17 cellular contexts compared by ENCODE assay signal in the genomic region with DNA sequence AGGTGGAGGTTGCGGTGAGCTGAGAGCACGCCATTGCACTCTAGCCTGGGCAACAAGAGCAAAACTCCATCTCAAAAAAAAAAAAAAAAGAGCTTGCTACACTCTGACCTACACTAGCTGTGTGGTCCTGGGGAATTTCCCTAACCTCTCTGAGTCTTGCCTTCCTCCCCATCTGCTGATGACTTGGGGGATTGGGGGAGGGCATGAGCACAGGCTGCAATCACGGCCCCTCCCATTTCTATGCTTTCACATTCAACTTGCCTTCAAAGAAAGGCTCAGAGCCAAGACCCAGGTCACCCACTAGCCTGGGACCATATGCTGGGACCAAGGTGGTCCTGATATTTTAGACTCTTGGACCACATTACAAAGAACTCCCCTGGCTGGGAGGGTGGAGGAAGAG. TPM values are rescaled to one million over a fixed set of nuclear protein-coding genes. Genes with fewer than 3 reads are reported as not detected.
DNase-seq lines count a peak whose midpoint lies in the region; ATAC-seq and TF ChIP-seq lines count a peak whose summit lies in the region.
"Had no signal": no experiment of that assay in that cellular context is flagged by ENCODE, and none has a peak within 500 bp of the region (broad histone marks: within the 10 kb centered on the region; RNA-seq: fewer than 3 reads in every experiment).

No MANE protein-coding gene starts in this region.

- no peak for TF ChIP-seq CTCF in GM20000 (IDR thresholded peaks at IDR 0.05; ENCODE audit: extremely low read depth, missing control alignments)

- peaks cover 6% of the 10 kb centered on the region for H3K36me3 Mint-ChIP-seq in activated CD8-positive, alpha-beta memory T cell treated with anti-CD3 and anti-CD28 coated beads, Interleukin-2, amount 10 ng/mL, durations not matched to agents 7 days and 5 days
- peaks cover 63% of the 10 kb centered on the region for H3K36me3 Mint-ChIP-seq in activated T-helper 17 cell treated with anti-CD3 and anti-CD28 coated beads, Interleukin-2, amount 50 U/mL, for 72 hours (ENCODE audit: low read depth)

- H3K4me1 Mint-ChIP-seq in activated CD8-positive, alpha-beta memory T cell treated with anti-CD3 and anti-CD28 coated beads, Interleukin-2, amount 10 ng/mL, durations not matched to agents 7 days and 5 days = peaks cover 20% of the 10 kb centered on the region
- no peaks in the 10 kb centered on the region for H3K4me1 Mint-ChIP-seq in activated T-helper 17 cell treated with anti-CD3 and anti-CD28 coated beads, Interleukin-2, amount 50 U/mL, for 72 hours

- ATAC-seq in activated CD8-positive, alpha-beta memory T cell treated with anti-CD3 and anti-CD28 coated beads, Interleukin-2, amount 10 ng/mL, durations not matched to agents 7 days and 5 days = peak; percentile 78
- ATAC-seq in activated T-helper 17 cell treated with anti-CD3 and anti-CD28 coated beads, Interleukin-2, amount 50 U/mL, for 72 hours (replicated peaks) = peak; percentile 48
- ATAC-seq in HG02678 (IDR thresholded peaks at IDR 0.05; ENCODE audit: unreplicated experiment) = no peak

- DNase-seq in activated CD8-positive, alpha-beta memory T cell treated with anti-CD3 and anti-CD28 coated beads, Interleukin-2, amount 10 ng/mL, durations not matched to agents 7 days and 5 days = peak; percentile 53
- no peak for DNase-seq in activated CD8-positive, alpha-beta memory T cell treated with anti-CD3 and anti-CD28 coated beads, Interleukin-2, amount 50 U/mL, for 4 hours
- DNase-seq in GM20000 (ENCODE audit: low spot score) = peak; percentile 76
- peak; percentile 2 to 13 for DNase-seq in stimulated activated CD8-positive, alpha-beta memory T cell treated with anti-CD3 and anti-CD28 coated beads, Interleukin-15, amount 100 ng/mL, for 48 hours (ENCODE audit: low read depth in 2 of 2)
- DNase-seq in dermis blood vessel endothelial cell = no peak
- DNase-seq in AG20443 (ENCODE audit: low spot score) = no peak
- DNase-seq: ACHN; CD4-positive, alpha-beta T cell; EL; islet precursor cell; Karpas-422; mesendoderm; NCI-H1417; NCI-H226; SIG-M5 had no signal

- no peaks in the 10 kb centered on the region for H3K9me3 Mint-ChIP-seq in activated CD8-positive, alpha-beta memory T cell treated with anti-CD3 and anti-CD28 coated beads, Interleukin-2, amount 10 ng/mL, durations not matched to agents 7 days and 5 days (ENCODE audit: low read depth)
- H3K9me3 Mint-ChIP-seq in activated T-helper 17 cell treated with anti-CD3 and anti-CD28 coated beads, Interleukin-2, amount 50 U/mL, for 72 hours = no peaks in the 10 kb centered on the region
- H3K9me3 Mint-ChIP-seq: CD4-positive, alpha-beta T cell had no signal

- peak overlapping the region; percentile 61 for H3K27ac Mint-ChIP-seq in activated CD8-positive, alpha-beta memory T cell treated with anti-CD3 and anti-CD28 coated beads, Interleukin-2, amount 10 ng/mL, durations not matched to agents 7 days and 5 days
- peak overlapping the region; percentile 25 for H3K27ac Mint-ChIP-seq in activated T-helper 17 cell treated with anti-CD3 and anti-CD28 coated beads, Interleukin-2, amount 50 U/mL, for 72 hours
- H3K27ac Mint-ChIP-seq: CD4-positive, alpha-beta T cell had no signal

- CTCF ChIA-PET in activated CD8-positive, alpha-beta memory T cell treated with anti-CD3 and anti-CD28 coated beads, Interleukin-2, amount 10 ng/mL, durations not matched to agents 7 days and 5 days (lab: Charles Lee) = no interaction called here

- H3K27me3 Mint-ChIP-seq in activated CD8-positive, alpha-beta memory T cell treated with anti-CD3 and anti-CD28 coated beads, Interleukin-2, amount 10 ng/mL, durations not matched to agents 7 days and 5 days = no peaks in the 10 kb centered on the region
- no peaks in the 10 kb centered on the region for H3K27me3 Mint-ChIP-seq in activated T-helper 17 cell treated with anti-CD3 and anti-CD28 coated beads, Interleukin-2, amount 50 U/mL, for 72 hours
- H3K27me3 Mint-ChIP-seq: CD4-positive, alpha-beta T cell had no signal

- no peak overlapping the region for H3K4me3 Mint-ChIP-seq in activated CD8-positive, alpha-beta memory T cell treated with anti-CD3 and anti-CD28 coated beads, Interleukin-2, amount 10 ng/mL, durations not matched to agents 7 days and 5 days
- H3K4me3 Mint-ChIP-seq in activated T-helper 17 cell treated with anti-CD3 and anti-CD28 coated beads, Interleukin-2, amount 50 U/mL, for 72 hours = no peak overlapping the region
- H3K4me3 Mint-ChIP-seq: CD4-positive, alpha-beta T cell had no signal

RNA-seq across cellular contexts. Expression of a gene that starts 39.8 kb away (rescaled TPM):
- 1 to 10 TPM; 1.4 to 2.0 TPM for total RNA-seq in activated CD8-positive, alpha-beta memory T cell treated with anti-CD3 and anti-CD28 coated beads, Interleukin-2, amount 10 ng/mL, durations not matched to agents 7 days and 5 days
- total RNA-seq in activated T-helper 17 cell treated with anti-CD3 and anti-CD28 coated beads, Interleukin-2, amount 50 U/mL, for 72 hours = 1 to 10 TPM; 2.4 to 4.0 TPM
- 4.3 and 7.4 TPM in 2 replicates for total RNA-seq in dermis blood vessel endothelial cell

RNA-seq across cellular contexts. Expression of a gene that starts 40.7 kb away (rescaled TPM):
- 10 to 100 TPM; 56.3 to 62.4 TPM for total RNA-seq in activated CD8-positive, alpha-beta memory T cell treated with anti-CD3 and anti-CD28 coated beads, Interleukin-2, amount 10 ng/mL, durations not matched to agents 7 days and 5 days
- 10 to 100 TPM; 28.3 to 48.6 TPM for total RNA-seq in activated T-helper 17 cell treated with anti-CD3 and anti-CD28 coated beads, Interleukin-2, amount 50 U/mL, for 72 hours
- total RNA-seq in dermis blood vessel endothelial cell = 68.4 and 102 TPM in 2 replicates

RNA-seq across cellular contexts. Expression of a gene that starts 56.0 kb away (rescaled TPM):
- 100 to 1,000 TPM; 145 to 155 TPM for total RNA-seq in activated CD8-positive, alpha-beta memory T cell treated with anti-CD3 and anti-CD28 coated beads, Interleukin-2, amount 10 ng/mL, durations not matched to agents 7 days and 5 days
- total RNA-seq in activated T-helper 17 cell treated with anti-CD3 and anti-CD28 coated beads, Interleukin-2, amount 50 U/mL, for 72 hours = 100 to 1,000 TPM in 1 of 2 donors, 10 to 100 TPM in 1; 81.6 to 166 TPM
- total RNA-seq in dermis blood vessel endothelial cell = 84.2 and 106 TPM in 2 replicates

Comparison
In these comparisons a context has a peak if more than half of its experiments do, and no peak if none do; other contexts are left out.
1. DNase-seq: peak in activated CD8-positive, alpha-beta memory T cell treated with anti-CD3 and anti-CD28 coated beads, Interleukin-2, amount 10 ng/mL, durations not matched to agents 7 days and 5 days (single experiment), GM20000 (single experiment) and stimulated activated CD8-positive, alpha-beta memory T cell treated with anti-CD3 and anti-CD28 coated beads, Interleukin-15, amount 100 ng/mL, for 48 hours (2 of 2); none in activated CD8-positive, alpha-beta memory T cell treated with anti-CD3 and anti-CD28 coated beads, Interleukin-2, amount 50 U/mL, for 4 hours (single experiment), dermis blood vessel endothelial cell (single experiment) and AG20443 (single experiment).